In the genomic region with DNA sequence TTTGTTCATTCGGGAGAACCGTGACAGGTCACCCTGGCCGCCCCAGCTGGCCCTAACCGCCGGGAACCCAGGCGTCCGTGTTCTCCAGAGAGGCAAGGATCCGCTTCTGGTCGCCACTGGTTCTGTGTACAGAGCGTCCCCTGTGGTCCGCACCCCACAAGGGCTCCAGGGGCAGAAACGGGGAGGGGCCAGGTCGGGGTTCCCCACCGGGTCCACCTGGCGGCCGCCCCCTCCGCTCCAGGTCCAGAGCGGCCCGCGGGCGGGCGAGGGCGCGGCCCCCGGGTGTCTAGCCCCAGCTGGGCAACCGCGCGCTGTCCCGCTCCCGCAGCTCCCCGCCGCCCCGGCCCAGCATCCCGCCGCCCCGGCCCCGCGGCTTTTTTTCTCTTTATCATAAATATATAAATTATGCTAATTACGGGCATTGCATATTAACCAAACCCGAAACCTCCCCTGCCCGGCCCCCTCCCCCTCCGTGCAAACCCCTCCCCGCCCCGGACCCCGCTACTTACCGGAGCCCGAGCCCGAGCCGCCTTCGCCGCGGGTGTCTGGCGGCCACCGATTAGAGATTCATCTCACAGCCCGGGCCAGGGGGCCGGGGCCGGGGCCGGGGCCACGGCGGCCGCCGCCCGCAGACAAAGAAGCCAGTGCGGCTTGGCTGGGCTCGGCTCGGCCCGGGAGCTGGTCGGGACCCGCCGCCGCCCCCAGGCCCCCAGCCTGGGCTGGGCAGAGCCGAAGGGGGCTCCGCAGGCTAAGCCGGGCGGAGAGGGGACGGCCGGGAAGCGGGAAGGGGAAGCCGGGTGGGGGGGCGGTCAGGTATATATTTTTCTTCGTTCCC, we compare ENCODE assay signal across 1 cellular context.
TF ChIP-seq lines count a peak whose summit lies in the region.

No MANE protein-coding gene starts in this region.

TF ChIP-seq in HEK293, 187 proteins besides CTCF, POLR2A, EP300 and RAD21 (continued from another document):
- TF ChIP-seq, protein P1, sequence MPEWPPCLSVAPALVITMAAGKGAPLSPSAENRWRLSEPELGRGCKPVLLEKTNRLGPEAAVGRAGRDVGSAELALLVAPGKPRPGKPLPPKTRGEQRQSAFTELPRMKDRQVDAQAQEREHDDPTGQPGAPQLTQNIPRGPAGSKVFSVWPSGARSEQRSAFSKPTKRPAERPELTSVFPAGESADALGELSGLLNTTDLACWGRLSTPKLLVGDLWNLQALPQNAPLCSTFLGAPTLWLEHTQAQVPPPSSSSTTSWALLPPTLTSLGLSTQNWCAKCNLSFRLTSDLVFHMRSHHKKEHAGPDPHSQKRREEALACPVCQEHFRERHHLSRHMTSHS (tag by site-specific recombination; IDR thresholded peaks at IDR 0.05), result no peak
- TF ChIP-seq ZNF792 (tag by site-specific recombination; IDR thresholded peaks at IDR 0.05) (no peak), ZNF24 (tag by site-specific recombination; IDR thresholded peaks at IDR 0.05) (no peak), ZEB2 (tag by site-specific recombination; IDR thresholded peaks at IDR 0.05) (0 out of 2 replicates have a peak, but pooled peaks have one; percentile 29), ZNF133 (tag by site-specific recombination; IDR thresholded peaks at IDR 0.05) (no peak), EGR2 (tag by site-specific recombination; IDR thresholded peaks at IDR 0.05; ENCODE audit: low read depth) (no peak), ZNF311 (tag by site-specific recombination; IDR thresholded peaks at IDR 0.05; ENCODE audit: borderline replicate concordance) (no peak), ZNF777 (tag by site-specific recombination; IDR thresholded peaks at IDR 0.05; ENCODE audit: borderline replicate concordance) (no peak), ZNF48 (tag by site-specific recombination; IDR thresholded peaks at IDR 0.05) (no peak), ZNF610 (tag by site-specific recombination; IDR thresholded peaks at IDR 0.05; ENCODE audit: borderline replicate concordance) (no peak), GLI2 (tag by site-specific recombination; IDR thresholded peaks at IDR 0.05; ENCODE audit: borderline replicate concordance, low read depth) (no peak), ZNF768 (tag by site-specific recombination; IDR thresholded peaks at IDR 0.05) (no peak), ZBTB8A (tag by site-specific recombination; IDR thresholded peaks at IDR 0.05) (peak; percentile 19), GLIS2 (tag by site-specific recombination; IDR thresholded peaks at IDR 0.05) (peak; percentile 74; the same call in 1 of the 2 replicates), ZNF558 (tag by site-specific recombination; IDR thresholded peaks at IDR 0.05) (no peak), ZIC2 (tag by site-specific recombination; IDR thresholded peaks at IDR 0.05) (peak; percentile 55; the same call in 1 of the 2 replicates), ZNF76 (tag by site-specific recombination; IDR thresholded peaks at IDR 0.05; ENCODE audit: borderline replicate concordance, low read depth) (0 out of 2 replicates have a peak, but pooled peaks have one; percentile 18), BCL11A (tag by site-specific recombination; IDR thresholded peaks at IDR 0.05; ENCODE audit: low read depth) (no peak), GFI1B (tag by site-specific recombination; IDR thresholded peaks at IDR 0.05) (no peak), ZNF324 (tag by site-specific recombination; IDR thresholded peaks at IDR 0.05) (no peak), IKZF3 (tag by site-specific recombination; IDR thresholded peaks at IDR 0.05) (no peak), GLI4 (tag by site-specific recombination; IDR thresholded peaks at IDR 0.05) (no peak), FEZF1 (tag by site-specific recombination; IDR thresholded peaks at IDR 0.05) (no peak), ZNF561 (tag by site-specific recombination; IDR thresholded peaks at IDR 0.05; ENCODE audit: borderline replicate concordance) (peak; percentile 21; the same call in 1 of the 2 replicates), MZF1 (tag by site-specific recombination; IDR thresholded peaks at IDR 0.05; ENCODE audit: borderline replicate concordance) (no peak), ZNF391 (tag by site-specific recombination; IDR thresholded peaks at IDR 0.05; ENCODE audit: borderline replicate concordance, low read depth) (no peak), ZNF837 (tag by site-specific recombination; IDR thresholded peaks at IDR 0.05) (no peak)
- TF ChIP-seq, protein P2, sequence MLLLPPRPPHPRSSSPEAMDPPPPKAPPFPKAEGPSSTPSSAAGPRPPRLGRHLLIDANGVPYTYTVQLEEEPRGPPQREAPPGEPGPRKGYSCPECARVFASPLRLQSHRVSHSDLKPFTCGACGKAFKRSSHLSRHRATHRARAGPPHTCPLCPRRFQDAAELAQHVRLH (tag by site-specific recombination; IDR thresholded peaks at IDR 0.05), result no peak
- TF ChIP-seq, protein P3, sequence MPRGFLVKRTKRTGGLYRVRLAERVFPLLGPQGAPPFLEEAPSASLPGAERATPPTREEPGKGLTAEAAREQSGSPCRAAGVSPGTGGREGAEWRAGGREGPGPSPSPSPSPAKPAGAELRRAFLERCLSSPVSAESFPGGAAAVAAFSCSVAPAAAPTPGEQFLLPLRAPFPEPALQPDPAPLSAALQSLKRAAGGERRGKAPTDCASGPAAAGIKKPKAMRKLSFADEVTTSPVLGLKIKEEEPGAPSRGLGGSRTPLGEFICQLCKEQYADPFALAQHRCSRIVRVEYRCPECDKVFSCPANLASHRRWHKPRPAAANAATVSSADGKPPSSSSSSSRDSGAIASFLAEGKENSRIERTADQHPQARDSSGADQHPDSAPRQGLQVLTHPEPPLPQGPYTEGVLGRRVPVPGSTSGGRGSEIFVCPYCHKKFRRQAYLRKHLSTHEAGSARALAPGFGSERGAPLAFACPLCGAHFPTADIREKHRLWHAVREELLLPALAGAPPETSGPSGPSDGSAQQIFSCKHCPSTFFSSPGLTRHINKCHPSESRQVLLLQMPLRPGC (tag by site-specific recombination; IDR thresholded peaks at IDR 0.05), result no peak
- TF ChIP-seq, protein P4, sequence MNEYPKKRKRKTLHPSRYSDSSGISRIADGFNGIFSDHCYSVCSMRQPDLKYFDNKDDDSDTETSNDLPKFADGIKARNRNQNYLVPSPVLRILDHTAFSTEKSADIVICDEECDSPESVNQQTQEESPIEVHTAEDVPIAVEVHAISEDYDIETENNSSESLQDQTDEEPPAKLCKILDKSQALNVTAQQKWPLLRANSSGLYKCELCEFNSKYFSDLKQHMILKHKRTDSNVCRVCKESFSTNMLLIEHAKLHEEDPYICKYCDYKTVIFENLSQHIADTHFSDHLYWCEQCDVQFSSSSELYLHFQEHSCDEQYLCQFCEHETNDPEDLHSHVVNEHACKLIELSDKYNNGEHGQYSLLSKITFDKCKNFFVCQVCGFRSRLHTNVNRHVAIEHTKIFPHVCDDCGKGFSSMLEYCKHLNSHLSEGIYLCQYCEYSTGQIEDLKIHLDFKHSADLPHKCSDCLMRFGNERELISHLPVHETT (tag by site-specific recombination; IDR thresholded peaks at IDR 0.05), result no peak
- TF ChIP-seq, protein P5, sequence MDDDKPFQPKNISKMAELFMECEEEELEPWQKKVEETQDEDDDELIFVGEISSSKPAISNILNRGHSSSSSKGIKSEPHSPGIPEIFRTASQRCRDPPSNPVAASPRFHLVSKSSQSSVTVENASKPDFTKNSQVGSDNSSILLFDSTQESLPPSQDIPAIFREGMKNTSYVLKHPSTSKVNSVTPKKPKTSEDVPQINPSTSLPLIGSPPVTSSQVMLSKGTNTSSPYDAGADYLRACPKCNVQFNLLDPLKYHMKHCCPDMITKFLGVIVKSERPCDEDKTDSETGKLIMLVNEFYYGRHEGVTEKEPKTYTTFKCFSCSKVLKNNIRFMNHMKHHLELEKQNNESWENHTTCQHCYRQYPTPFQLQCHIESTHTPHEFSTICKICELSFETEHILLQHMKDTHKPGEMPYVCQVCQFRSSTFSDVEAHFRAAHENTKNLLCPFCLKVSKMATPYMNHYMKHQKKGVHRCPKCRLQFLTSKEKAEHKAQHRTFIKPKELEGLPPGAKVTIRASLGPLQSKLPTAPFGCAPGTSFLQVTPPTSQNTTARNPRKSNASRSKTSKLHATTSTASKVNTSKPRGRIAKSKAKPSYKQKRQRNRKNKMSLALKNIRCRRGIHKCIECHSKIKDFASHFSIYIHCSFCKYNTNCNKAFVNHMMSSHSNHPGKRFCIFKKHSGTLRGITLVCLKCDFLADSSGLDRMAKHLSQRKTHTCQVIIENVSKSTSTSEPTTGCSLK (tag by site-specific recombination; IDR thresholded peaks at IDR 0.05), result no peak
